In genomic region chr11:65500262-65501004, GRCh38 we compare ENCODE assay signal across 1 cellular context.
TF ChIP-seq lines count a peak whose summit lies in the region.

No MANE protein-coding gene starts in this region.

TF ChIP-seq in GM12878, 131 proteins besides CTCF, POLR2A, EP300 and RAD21 (continued from another document and continues in another):
- TF ChIP-seq, protein P1, sequence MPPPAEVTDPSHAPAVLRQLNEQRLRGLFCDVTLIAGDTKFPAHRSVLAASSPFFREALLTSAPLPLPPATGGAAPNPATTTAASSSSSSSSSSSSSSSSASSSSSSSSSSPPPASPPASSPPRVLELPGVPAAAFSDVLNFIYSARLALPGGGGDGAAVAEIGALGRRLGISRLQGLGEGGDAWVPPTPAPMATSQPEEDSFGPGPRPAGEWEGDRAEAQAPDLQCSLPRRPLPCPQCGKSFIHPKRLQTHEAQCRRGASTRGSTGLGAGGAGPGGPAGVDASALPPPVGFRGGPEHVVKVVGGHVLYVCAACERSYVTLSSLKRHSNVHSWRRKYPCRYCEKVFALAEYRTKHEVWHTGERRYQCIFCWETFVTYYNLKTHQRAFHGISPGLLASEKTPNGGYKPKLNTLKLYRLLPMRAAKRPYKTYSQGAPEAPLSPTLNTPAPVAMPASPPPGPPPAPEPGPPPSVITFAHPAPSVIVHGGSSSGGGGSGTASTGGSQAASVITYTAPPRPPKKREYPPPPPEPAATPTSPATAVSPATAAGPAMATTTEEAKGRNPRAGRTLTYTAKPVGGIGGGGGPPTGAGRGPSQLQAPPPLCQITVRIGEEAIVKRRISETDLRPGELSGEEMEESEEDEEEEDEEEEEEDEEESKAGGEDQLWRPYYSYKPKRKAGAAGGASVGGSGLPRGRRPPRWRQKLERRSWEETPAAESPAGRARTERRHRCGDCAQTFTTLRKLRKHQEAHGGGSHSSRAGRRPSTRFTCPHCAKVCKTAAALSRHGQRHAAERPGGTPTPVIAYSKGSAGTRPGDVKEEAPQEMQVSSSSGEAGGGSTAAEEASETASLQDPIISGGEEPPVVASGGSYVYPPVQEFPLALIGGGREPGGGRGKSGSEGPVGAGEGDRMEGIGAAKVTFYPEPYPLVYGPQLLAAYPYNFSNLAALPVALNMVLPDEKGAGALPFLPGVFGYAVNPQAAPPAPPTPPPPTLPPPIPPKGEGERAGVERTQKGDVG (CRISPR knock-in tag; IDR thresholded peaks at IDR 0.05): no peak
- TF ChIP-seq MEF2B (IDR thresholded peaks at IDR 0.05; ENCODE audit: partially characterized antibody, poor library complexity, severe bottlenecking) (no peak), SIN3A (IDR thresholded peaks at IDR 0.05; ENCODE audit: low read depth, low read length) (no peak), PKNOX1 (IDR thresholded peaks at IDR 0.05) (peak; percentile 9; the same call in 1 of the 2 replicates), ZSCAN29 (IDR thresholded peaks at IDR 0.05) (no peak), KDM1A (IDR thresholded peaks at IDR 0.05; ENCODE audit: borderline replicate concordance) (no peak), SMAD5 (IDR thresholded peaks at IDR 0.05; ENCODE audit: low read depth) (peak; percentile 94), ZNF274 (IDR thresholded peaks at IDR 0.05; ENCODE audit: insufficient read depth, insufficient read length) (no peak), JUNB (IDR thresholded peaks at IDR 0.05) (no peak), YY1 (IDR thresholded peaks at IDR 0.05; ENCODE audit: low read depth, low read length) (peak; percentile 58), WRNIP1 (IDR thresholded peaks at IDR 0.05; ENCODE audit: borderline replicate concordance, low read depth, low read length) (peak; percentile 85; the same call in 1 of the 2 replicates), NR2C2 (IDR thresholded peaks at IDR 0.05; ENCODE audit: borderline replicate concordance, control insufficient read depth, insufficient read length, low read depth) (no peak), IKZF1 (conservative IDR thresholded peaks at IDR 0.05) (0 out of 2 replicates have a peak, but pooled peaks have one; percentile 28), EZH2 (IDR thresholded peaks at IDR 0.05; ENCODE audit: borderline replicate concordance, control insufficient read depth, low read depth, low read length) (no peak), HCFC1 (IDR thresholded peaks at IDR 0.05; ENCODE audit: low read length) (no peak; the same call in 1 of the 2 replicates), TCF3 (IDR thresholded peaks at IDR 0.05; ENCODE audit: borderline replicate concordance, insufficient read depth, low read depth, low read length) (0 out of 2 replicates have a peak, but pooled peaks have one; percentile 37), ATF3 (IDR thresholded peaks at IDR 0.05; ENCODE audit: borderline replicate concordance, extremely low read depth, low read depth, low read length) (no peak), EGR1 (IDR thresholded peaks at IDR 0.05; ENCODE audit: borderline replicate concordance in 1 of 2, low read depth in 2 of 2, low read length in 2 of 2) (no peak), STAT1 (conservative IDR thresholded peaks at IDR 0.05) (no peak), POLR2AphosphoS2 (IDR thresholded peaks at IDR 0.05; ENCODE audit: low read depth, low read length) (peak; percentile 98), TBL1XR1 (IDR thresholded peaks at IDR 0.05; ENCODE audit: low read depth, low read length) (no peak), POLR2AphosphoS5 (IDR thresholded peaks at IDR 0.05; ENCODE audit: low read length) (peak; percentile 99), ZBTB11 (CRISPR knock-in tag; IDR thresholded peaks at IDR 0.05) (peak; percentile 18; the same call in 1 of the 2 replicates), SMAD1 (IDR thresholded peaks at IDR 0.05; ENCODE audit: low read depth, partially characterized antibody) (peak; percentile 98), ZNF384 (IDR thresholded peaks at IDR 0.05; ENCODE audit: borderline replicate concordance, low read depth, low read length) (no peak), RUNX3 (IDR thresholded peaks at IDR 0.05; ENCODE audit: low read length) (no peak), SUZ12 (IDR thresholded peaks at IDR 0.05; ENCODE audit: unreplicated experiment) (no peak), IKZF2 (IDR thresholded peaks at IDR 0.05) (peak in 1 of 2 experiments; percentile 42; a peak in 2 of 4 replicates)
- TF ChIP-seq, protein P2, sequence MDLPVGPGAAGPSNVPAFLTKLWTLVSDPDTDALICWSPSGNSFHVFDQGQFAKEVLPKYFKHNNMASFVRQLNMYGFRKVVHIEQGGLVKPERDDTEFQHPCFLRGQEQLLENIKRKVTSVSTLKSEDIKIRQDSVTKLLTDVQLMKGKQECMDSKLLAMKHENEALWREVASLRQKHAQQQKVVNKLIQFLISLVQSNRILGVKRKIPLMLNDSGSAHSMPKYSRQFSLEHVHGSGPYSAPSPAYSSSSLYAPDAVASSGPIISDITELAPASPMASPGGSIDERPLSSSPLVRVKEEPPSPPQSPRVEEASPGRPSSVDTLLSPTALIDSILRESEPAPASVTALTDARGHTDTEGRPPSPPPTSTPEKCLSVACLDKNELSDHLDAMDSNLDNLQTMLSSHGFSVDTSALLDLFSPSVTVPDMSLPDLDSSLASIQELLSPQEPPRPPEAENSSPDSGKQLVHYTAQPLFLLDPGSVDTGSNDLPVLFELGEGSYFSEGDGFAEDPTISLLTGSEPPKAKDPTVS (IDR thresholded peaks at IDR 0.05; ENCODE audit: low read depth, low read length): 0 out of 2 replicates have a peak, but pooled peaks have one; percentile 39
- TF ChIP-seq, protein P3, sequence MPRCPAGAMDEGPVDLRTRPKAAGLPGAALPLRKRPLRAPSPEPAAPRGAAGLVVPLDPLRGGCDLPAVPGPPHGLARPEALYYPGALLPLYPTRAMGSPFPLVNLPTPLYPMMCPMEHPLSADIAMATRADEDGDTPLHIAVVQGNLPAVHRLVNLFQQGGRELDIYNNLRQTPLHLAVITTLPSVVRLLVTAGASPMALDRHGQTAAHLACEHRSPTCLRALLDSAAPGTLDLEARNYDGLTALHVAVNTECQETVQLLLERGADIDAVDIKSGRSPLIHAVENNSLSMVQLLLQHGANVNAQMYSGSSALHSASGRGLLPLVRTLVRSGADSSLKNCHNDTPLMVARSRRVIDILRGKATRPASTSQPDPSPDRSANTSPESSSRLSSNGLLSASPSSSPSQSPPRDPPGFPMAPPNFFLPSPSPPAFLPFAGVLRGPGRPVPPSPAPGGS (IDR thresholded peaks at IDR 0.05; ENCODE audit: borderline replicate concordance, insufficient read depth, low read depth, low read length, poor library complexity, severe bottlenecking): no peak
- TF ChIP-seq, protein P4, sequence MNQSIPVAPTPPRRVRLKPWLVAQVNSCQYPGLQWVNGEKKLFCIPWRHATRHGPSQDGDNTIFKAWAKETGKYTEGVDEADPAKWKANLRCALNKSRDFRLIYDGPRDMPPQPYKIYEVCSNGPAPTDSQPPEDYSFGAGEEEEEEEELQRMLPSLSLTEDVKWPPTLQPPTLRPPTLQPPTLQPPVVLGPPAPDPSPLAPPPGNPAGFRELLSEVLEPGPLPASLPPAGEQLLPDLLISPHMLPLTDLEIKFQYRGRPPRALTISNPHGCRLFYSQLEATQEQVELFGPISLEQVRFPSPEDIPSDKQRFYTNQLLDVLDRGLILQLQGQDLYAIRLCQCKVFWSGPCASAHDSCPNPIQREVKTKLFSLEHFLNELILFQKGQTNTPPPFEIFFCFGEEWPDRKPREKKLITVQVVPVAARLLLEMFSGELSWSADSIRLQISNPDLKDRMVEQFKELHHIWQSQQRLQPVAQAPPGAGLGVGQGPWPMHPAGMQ (IDR thresholded peaks at IDR 0.05; ENCODE audit: borderline replicate concordance): no peak
- TF ChIP-seq, protein P5, sequence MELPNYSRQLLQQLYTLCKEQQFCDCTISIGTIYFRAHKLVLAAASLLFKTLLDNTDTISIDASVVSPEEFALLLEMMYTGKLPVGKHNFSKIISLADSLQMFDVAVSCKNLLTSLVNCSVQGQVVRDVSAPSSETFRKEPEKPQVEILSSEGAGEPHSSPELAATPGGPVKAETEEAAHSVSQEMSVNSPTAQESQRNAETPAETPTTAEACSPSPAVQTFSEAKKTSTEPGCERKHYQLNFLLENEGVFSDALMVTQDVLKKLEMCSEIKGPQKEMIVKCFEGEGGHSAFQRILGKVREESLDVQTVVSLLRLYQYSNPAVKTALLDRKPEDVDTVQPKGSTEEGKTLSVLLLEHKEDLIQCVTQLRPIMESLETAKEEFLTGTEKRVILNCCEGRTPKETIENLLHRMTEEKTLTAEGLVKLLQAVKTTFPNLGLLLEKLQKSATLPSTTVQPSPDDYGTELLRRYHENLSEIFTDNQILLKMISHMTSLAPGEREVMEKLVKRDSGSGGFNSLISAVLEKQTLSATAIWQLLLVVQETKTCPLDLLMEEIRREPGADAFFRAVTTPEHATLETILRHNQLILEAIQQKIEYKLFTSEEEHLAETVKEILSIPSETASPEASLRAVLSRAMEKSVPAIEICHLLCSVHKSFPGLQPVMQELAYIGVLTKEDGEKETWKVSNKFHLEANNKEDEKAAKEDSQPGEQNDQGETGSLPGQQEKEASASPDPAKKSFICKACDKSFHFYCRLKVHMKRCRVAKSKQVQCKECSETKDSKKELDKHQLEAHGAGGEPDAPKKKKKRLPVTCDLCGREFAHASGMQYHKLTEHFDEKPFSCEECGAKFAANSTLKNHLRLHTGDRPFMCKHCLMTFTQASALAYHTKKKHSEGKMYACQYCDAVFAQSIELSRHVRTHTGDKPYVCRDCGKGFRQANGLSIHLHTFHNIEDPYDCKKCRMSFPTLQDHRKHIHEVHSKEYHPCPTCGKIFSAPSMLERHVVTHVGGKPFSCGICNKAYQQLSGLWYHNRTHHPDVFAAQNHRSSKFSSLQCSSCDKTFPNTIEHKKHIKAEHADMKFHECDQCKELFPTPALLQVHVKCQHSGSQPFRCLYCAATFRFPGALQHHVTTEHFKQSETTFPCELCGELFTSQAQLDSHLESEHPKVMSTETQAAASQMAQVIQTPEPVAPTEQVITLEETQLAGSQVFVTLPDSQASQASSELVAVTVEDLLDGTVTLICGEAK (IDR thresholded peaks at IDR 0.05; ENCODE audit: borderline replicate concordance): no peak
- TF ChIP-seq, protein P6, sequence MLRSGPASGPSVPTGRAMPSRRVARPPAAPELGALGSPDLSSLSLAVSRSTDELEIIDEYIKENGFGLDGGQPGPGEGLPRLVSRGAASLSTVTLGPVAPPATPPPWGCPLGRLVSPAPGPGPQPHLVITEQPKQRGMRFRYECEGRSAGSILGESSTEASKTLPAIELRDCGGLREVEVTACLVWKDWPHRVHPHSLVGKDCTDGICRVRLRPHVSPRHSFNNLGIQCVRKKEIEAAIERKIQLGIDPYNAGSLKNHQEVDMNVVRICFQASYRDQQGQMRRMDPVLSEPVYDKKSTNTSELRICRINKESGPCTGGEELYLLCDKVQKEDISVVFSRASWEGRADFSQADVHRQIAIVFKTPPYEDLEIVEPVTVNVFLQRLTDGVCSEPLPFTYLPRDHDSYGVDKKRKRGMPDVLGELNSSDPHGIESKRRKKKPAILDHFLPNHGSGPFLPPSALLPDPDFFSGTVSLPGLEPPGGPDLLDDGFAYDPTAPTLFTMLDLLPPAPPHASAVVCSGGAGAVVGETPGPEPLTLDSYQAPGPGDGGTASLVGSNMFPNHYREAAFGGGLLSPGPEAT (IDR thresholded peaks at IDR 0.05; ENCODE audit: low read depth): peak; percentile 40; the same call in 1 of the 2 replicates
